In the genomic region with DNA sequence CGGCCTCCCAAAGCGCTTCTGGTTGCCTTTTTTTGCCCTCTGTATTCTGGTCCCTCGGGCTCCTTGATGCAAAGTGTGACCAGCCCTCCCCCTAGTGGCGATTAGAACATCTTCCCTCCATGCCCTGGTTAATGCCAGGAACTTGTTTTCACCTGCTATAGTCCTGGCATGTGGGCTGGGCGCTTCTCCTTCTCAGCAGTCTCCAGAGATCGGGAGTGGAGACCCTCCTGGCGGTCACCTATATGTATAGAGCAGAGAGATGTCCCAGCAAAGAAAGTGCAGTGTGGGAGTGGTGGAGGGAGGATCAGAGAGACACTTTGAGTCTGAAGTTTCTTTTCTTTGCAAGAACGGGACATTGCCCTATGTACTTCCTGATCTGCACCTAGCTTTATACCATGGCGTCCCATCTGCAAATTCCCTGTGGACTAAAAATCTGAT, we compare ENCODE assay signal across 8 cellular contexts.
DNase-seq lines count a peak whose midpoint lies in the region; ATAC-seq, FAIRE-seq and TF ChIP-seq lines count a peak whose summit lies in the region.

No MANE protein-coding gene starts in this region.

- in situ Hi-C loops in brain microvascular endothelial cell (cut with HindIII; ENCODE audit: low pct_ligation_motif_present, low sequenced_read_pairs), result no loop called here

- no peak overlapping the region for H3K4me3 ChIP-seq in brain microvascular endothelial cell (ENCODE audit: low read depth, low read length)
- no peak overlapping the region for H3K4me3 ChIP-seq in keratinocyte (ENCODE audit: control insufficient read depth in 2 of 3, extremely low read depth in 1 of 3, insufficient read depth in 2 of 3, low read depth in 1 of 3, low read length in 3 of 3)

- ATAC-seq in GM18498 (IDR thresholded peaks at IDR 0.05; ENCODE audit: unreplicated experiment) (peak; percentile 97), HG02763 (IDR thresholded peaks at IDR 0.05; ENCODE audit: unreplicated experiment) (peak; percentile 95)

- no peaks in the 10 kb centered on the region for H3K79me2 ChIP-seq in keratinocyte (ENCODE audit: control insufficient read depth, insufficient read depth, low read length)

- no peaks in the 10 kb centered on the region for H3K36me3 ChIP-seq in brain microvascular endothelial cell (replicated peaks)
- H3K36me3 ChIP-seq in keratinocyte (ENCODE audit: control insufficient read depth in 2 of 2, extremely low read depth in 1 of 2, insufficient read depth in 2 of 2, low read length in 2 of 2), result no peaks in the 10 kb centered on the region

- H2AFZ ChIP-seq in keratinocyte (ENCODE audit: control insufficient read depth, low read length), result no peak overlapping the region

- no peak overlapping the region for H3K4me2 ChIP-seq in keratinocyte (ENCODE audit: control insufficient read depth, extremely low read depth, insufficient read depth, low read depth, low read length)

- TF ChIP-seq CTCF in brain microvascular endothelial cell (IDR thresholded peaks at IDR 0.05; ENCODE audit: low read depth, low read length, missing control alignments) (peak; percentile 75), keratinocyte (optimal IDR thresholded peaks at IDR 0.05 in 1 of 3, IDR thresholded peaks at IDR 0.05 in 1 of 3, conservative IDR thresholded peaks at IDR 0.05 in 1 of 3; ENCODE audit: extremely low read depth in 1 of 3, insufficient read depth in 2 of 3, low read length in 3 of 3) (peak; percentile 76 to 84 (median 82))

- no peaks in the 10 kb centered on the region for H4K20me1 ChIP-seq in keratinocyte (ENCODE audit: control insufficient read depth, extremely low read depth, insufficient read depth, low read length)

- H3K4me1 ChIP-seq in keratinocyte (ENCODE audit: control insufficient read depth, extremely low read depth, insufficient read depth, low read length), result no peaks in the 10 kb centered on the region

- H3K27ac ChIP-seq in brain microvascular endothelial cell, result no peak overlapping the region
- H3K27ac ChIP-seq in keratinocyte (ENCODE audit: control insufficient read depth, insufficient read depth, low read length), result no peak overlapping the region

- peak; percentile 63 for FAIRE-seq in keratinocyte (lab: Jason Lieb, UNC)

- H3K27me3 ChIP-seq in brain microvascular endothelial cell (replicated peaks) (no peaks in the 10 kb centered on the region), keratinocyte (ENCODE audit: control insufficient read depth, extremely low read depth, insufficient read depth, low read length) (no peaks in the 10 kb centered on the region)

- dilution Hi-C loops in keratinocyte (cut with MboI; ENCODE audit: extremely low pct_ligation_motif_present, low sequenced_read_pairs), result no loop called here

- no peaks in the 10 kb centered on the region for H3K9me3 ChIP-seq in keratinocyte (ENCODE audit: control insufficient read depth, low read depth, low read length)

- no peak overlapping the region for H3K9ac ChIP-seq in keratinocyte (ENCODE audit: control insufficient read depth, extremely low read depth, insufficient read depth, low read length)

- DNase-seq in A172 (ENCODE audit: low spot score) (peak; percentile 74), NCI-H1092 (lab: John Stamatoyannopoulos, UW) (peak; percentile 38), T-helper 1 cell (peak in 3 of 5 donors; percentile 21 to 55 (median 48)), brain microvascular endothelial cell (peak; percentile 29), keratinocyte (ENCODE audit: low read depth, low spot score) (peak; percentile 35)
- peak; percentile 48 for DNase-seq in stimulated activated CD4-positive, alpha-beta T cell treated with anti-CD3 and anti-CD28 coated beads, Interleukin-4, amount 100 ng/mL, for 1 hour

- no peaks in the 10 kb centered on the region for H3K9me1 ChIP-seq in keratinocyte (ENCODE audit: control insufficient read depth, extremely low read depth, insufficient read depth, low read length)
